Comparison of ENCODE assay signal across 8 cellular contexts in genomic region chr1:157193702-157194391, GRCh38. TPM values are rescaled to one million over a fixed set of nuclear protein-coding genes. Genes with fewer than 3 reads are reported as not detected.
DNase-seq lines count a peak whose midpoint lies in the region; ATAC-seq and TF ChIP-seq lines count a peak whose summit lies in the region.

No MANE protein-coding gene starts in this region.

- H3K4me3 ChIP-seq in fibroblast of mammary gland (ENCODE audit: control insufficient read depth, low read depth, low read length) (no peak overlapping the region), osteoblast (ENCODE audit: insufficient read depth, low read length) (no peak overlapping the region)

- H3K27ac ChIP-seq in osteoblast (ENCODE audit: low read depth, low read length) = no peak overlapping the region

- H2AFZ ChIP-seq in osteoblast (ENCODE audit: low read length) = no peak overlapping the region

- H4K20me1 ChIP-seq in osteoblast (ENCODE audit: insufficient read depth, low read length) = no peaks in the 10 kb centered on the region

- no peaks in the 10 kb centered on the region for H3K36me3 ChIP-seq in osteoblast (ENCODE audit: insufficient read depth, low read length)

- H3K4me1 ChIP-seq in osteoblast (ENCODE audit: insufficient read depth, low read length) = no peaks in the 10 kb centered on the region

- no peak overlapping the region for H3K4me2 ChIP-seq in osteoblast (ENCODE audit: insufficient read depth, low read length)

- H3K9me3 ChIP-seq in osteoblast (ENCODE audit: low read depth, low read length) = no peaks in the 10 kb centered on the region

- ATAC-seq in HG02588 (IDR thresholded peaks at IDR 0.05; ENCODE audit: unreplicated experiment) (no peak), HG03280 (IDR thresholded peaks at IDR 0.05; ENCODE audit: unreplicated experiment) (no peak)

- DNase-seq in COLO668 (lab: John Stamatoyannopoulos, UW; ENCODE audit: unreplicated experiment) = peak; percentile 81
- peak; percentile 69 for DNase-seq in HK-2 (ENCODE audit: unreplicated experiment)
- peak; percentile 85 for DNase-seq in NCI-H82 (lab: John Stamatoyannopoulos, UW)
- peak; percentile 11 to 15 for DNase-seq in activated CD8-positive, alpha-beta memory T cell treated with anti-CD3 and anti-CD28 coated beads for 4 hours (ENCODE audit: low read depth in 2 of 2)
- DNase-seq in fibroblast of mammary gland (ENCODE audit: low read depth) = peak; percentile 58
- DNase-seq in osteoblast (ENCODE audit: insufficient read length, low spot score, missing footprints) = peak; percentile 94

- H3K79me2 ChIP-seq in osteoblast (ENCODE audit: insufficient read depth, low read length) = no peaks in the 10 kb centered on the region

- TF ChIP-seq CTCF in fibroblast of mammary gland (conservative IDR thresholded peaks at IDR 0.05; ENCODE audit: control insufficient read depth, insufficient read depth, low read depth, low read length) (peak; percentile 70), osteoblast (IDR thresholded peaks at IDR 0.05; ENCODE audit: extremely low read depth, low read depth, low read length) (peak; percentile 81)

- H3K27me3 ChIP-seq in osteoblast (ENCODE audit: insufficient read depth, low read length) = peaks cover 54% of the 10 kb centered on the region

RNA-seq across cellular contexts. Expression of gene ETV3, which starts 55.7 kb away (rescaled TPM):
- total RNA-seq in osteoblast = 13.0 and 14.8 TPM in 2 replicates

Comparison
In these comparisons a context has a peak if more than half of its experiments do, and no peak if none do; other contexts are left out.
1. DNase-seq: peak in every context shown above with its lines; median percentile 94 in osteoblast; 85 in NCI-H82; 81 in COLO668; 69 in HK-2; 58 in fibroblast of mammary gland; 13 in activated CD8-positive, alpha-beta memory T cell treated with anti-CD3 and anti-CD28 coated beads for 4 hours.